ENCODE assay signal across 1 cellular context in genomic region chr15:63595688-63596087, GRCh38.
TF ChIP-seq lines count a peak whose summit lies in the region.

No MANE protein-coding gene starts in this region.

TF ChIP-seq in GM12878, 131 proteins besides CTCF, POLR2A, EP300 and RAD21 (continued from another document):
- no peak for TF ChIP-seq PRDM15 (CRISPR knock-in tag; IDR thresholded peaks at IDR 0.05)
- no peak for TF ChIP-seq CREM (IDR thresholded peaks at IDR 0.05; ENCODE audit: low read depth)
- TF ChIP-seq REST (IDR thresholded peaks at IDR 0.05; ENCODE audit: low read depth, low read length), result no peak
- TF ChIP-seq YY1 (IDR thresholded peaks at IDR 0.05; ENCODE audit: low read depth, low read length), result 0 out of 2 replicates have a peak, but pooled peaks have one; percentile 21
- no peak for TF ChIP-seq GATAD2B (conservative IDR thresholded peaks at IDR 0.05; ENCODE audit: low read depth)
- no peak for TF ChIP-seq ZNF24 (IDR thresholded peaks at IDR 0.05)
